In the genomic region with DNA sequence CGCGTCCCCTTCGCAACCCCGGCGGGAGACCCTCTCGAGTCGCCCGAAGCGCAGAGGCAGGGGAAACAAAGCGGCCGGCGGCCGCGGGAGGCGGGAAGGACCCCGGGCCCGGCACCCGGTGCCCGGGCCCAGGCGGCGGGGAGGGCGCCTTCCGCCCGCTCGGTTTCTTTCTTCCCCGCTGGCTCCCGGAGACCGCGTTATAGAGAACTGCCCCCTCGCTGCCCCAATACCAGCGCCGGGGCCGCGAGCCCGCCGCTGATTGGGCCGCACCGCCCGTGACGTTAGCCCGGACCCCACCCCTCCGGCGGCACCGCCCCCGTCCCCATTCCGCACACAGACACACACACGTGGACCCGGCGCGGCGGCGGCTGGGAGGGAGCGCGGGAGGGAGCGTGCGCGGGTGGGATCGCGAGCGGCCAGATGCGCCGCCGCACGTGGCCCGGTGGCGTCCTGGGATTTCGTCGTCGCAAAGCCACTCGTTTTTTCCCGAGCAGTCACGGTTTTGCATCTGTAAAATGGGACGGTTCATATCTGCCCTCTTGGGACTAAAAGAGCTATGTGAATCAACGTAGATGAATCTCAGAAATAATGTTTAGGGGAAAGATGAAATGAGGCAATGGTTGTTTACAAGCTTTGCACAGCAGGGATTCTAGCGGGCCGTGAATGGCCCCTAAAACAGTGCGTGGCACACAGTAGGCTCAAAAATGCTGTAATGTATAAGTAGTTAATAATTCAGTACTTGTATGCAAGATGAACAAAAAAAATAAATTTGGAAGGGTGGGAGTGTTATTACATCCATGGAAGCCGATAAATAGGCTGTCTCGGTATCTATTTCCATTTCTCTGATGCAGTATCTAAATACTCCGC, we compare ENCODE assay signal across 2 cellular contexts.
TF ChIP-seq lines count a peak whose summit lies in the region.

A gene (minus strand): TSS at position 209 of the 867 bp plus-strand sequence. CDS start 462 bp downstream, outside the sequence.

TF ChIP-seq in GM23338, 12 proteins besides CTCF, POLR2A, EP300 and RAD21 (continued from another document and continues in another):
- TF ChIP-seq, protein P1, sequence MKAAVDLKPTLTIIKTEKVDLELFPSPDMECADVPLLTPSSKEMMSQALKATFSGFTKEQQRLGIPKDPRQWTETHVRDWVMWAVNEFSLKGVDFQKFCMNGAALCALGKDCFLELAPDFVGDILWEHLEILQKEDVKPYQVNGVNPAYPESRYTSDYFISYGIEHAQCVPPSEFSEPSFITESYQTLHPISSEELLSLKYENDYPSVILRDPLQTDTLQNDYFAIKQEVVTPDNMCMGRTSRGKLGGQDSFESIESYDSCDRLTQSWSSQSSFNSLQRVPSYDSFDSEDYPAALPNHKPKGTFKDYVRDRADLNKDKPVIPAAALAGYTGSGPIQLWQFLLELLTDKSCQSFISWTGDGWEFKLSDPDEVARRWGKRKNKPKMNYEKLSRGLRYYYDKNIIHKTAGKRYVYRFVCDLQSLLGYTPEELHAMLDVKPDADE (IDR thresholded peaks at IDR 0.05) = no peak
- TF ChIP-seq, protein P2, sequence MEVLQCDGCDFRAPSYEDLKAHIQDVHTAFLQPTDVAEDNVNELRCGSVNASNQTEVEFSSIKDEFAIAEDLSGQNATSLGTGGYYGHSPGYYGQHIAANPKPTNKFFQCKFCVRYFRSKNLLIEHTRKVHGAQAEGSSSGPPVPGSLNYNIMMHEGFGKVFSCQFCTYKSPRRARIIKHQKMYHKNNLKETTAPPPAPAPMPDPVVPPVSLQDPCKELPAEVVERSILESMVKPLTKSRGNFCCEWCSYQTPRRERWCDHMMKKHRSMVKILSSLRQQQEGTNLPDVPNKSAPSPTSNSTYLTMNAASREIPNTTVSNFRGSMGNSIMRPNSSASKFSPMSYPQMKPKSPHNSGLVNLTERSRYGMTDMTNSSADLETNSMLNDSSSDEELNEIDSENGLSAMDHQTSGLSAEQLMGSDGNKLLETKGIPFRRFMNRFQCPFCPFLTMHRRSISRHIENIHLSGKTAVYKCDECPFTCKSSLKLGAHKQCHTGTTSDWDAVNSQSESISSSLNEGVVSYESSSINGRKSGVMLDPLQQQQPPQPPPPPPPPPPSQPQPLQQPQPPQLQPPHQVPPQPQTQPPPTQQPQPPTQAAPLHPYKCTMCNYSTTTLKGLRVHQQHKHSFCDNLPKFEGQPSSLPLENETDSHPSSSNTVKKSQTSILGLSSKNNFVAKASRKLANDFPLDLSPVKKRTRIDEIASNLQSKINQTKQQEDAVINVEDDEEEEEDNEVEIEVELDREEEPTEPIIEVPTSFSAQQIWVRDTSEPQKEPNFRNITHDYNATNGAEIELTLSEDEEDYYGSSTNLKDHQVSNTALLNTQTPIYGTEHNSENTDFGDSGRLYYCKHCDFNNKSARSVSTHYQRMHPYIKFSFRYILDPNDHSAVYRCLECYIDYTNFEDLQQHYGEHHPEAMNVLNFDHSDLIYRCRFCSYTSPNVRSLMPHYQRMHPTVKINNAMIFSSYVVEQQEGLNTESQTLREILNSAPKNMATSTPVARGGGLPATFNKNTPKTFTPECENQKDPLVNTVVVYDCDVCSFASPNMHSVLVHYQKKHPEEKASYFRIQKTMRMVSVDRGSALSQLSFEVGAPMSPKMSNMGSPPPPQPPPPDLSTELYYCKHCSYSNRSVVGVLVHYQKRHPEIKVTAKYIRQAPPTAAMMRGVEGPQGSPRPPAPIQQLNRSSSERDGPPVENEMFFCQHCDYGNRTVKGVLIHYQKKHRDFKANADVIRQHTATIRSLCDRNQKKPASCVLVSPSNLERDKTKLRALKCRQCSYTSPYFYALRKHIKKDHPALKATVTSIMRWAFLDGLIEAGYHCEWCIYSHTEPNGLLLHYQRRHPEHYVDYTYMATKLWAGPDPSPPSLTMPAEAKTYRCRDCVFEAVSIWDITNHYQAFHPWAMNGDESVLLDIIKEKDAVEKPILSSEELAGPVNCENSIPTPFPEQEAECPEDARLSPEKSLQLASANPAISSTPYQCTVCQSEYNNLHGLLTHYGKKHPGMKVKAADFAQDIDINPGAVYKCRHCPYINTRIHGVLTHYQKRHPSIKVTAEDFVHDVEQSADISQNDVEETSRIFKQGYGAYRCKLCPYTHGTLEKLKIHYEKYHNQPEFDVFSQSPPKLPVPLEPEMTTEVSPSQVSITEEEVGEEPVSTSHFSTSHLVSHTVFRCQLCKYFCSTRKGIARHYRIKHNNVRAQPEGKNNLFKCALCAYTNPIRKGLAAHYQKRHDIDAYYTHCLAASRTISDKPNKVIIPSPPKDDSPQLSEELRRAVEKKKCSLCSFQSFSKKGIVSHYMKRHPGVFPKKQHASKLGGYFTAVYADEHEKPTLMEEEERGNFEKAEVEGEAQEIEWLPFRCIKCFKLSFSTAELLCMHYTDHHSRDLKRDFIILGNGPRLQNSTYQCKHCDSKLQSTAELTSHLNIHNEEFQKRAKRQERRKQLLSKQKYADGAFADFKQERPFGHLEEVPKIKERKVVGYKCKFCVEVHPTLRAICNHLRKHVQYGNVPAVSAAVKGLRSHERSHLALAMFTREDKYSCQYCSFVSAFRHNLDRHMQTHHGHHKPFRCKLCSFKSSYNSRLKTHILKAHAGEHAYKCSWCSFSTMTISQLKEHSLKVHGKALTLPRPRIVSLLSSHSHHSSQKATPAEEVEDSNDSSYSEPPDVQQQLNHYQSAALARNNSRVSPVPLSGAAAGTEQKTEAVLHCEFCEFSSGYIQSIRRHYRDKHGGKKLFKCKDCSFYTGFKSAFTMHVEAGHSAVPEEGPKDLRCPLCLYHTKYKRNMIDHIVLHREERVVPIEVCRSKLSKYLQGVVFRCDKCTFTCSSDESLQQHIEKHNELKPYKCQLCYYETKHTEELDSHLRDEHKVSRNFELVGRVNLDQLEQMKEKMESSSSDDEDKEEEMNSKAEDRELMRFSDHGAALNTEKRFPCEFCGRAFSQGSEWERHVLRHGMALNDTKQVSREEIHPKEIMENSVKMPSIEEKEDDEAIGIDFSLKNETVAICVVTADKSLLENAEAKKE (CRISPR knock-in tag; IDR thresholded peaks at IDR 0.05) = no peak
- TF ChIP-seq POLR2AphosphoS5 (IDR thresholded peaks at IDR 0.05; ENCODE audit: low read depth) (peak; percentile 38; the same call in 1 of the 2 replicates), CREB1 (CRISPR knock-in tag; IDR thresholded peaks at IDR 0.05; ENCODE audit: low read depth) (peak; percentile 84), ZNF114 (CRISPR knock-in tag; IDR thresholded peaks at IDR 0.05) (no peak), JUNB (IDR thresholded peaks at IDR 0.05; ENCODE audit: unreplicated experiment) (no peak)

TF ChIP-seq in SK-N-SH, 30 proteins besides CTCF, POLR2A, EP300 and RAD21 (continued from another document):
- TF ChIP-seq SMC3 (IDR thresholded peaks at IDR 0.05; ENCODE audit: low read depth, low read length) = no peak
- peak; percentile 49; the same call in 1 of the 2 replicates for TF ChIP-seq TAF1 (IDR thresholded peaks at IDR 0.05; ENCODE audit: borderline replicate concordance, low read depth, low read length)
- TF ChIP-seq, protein P3, sequence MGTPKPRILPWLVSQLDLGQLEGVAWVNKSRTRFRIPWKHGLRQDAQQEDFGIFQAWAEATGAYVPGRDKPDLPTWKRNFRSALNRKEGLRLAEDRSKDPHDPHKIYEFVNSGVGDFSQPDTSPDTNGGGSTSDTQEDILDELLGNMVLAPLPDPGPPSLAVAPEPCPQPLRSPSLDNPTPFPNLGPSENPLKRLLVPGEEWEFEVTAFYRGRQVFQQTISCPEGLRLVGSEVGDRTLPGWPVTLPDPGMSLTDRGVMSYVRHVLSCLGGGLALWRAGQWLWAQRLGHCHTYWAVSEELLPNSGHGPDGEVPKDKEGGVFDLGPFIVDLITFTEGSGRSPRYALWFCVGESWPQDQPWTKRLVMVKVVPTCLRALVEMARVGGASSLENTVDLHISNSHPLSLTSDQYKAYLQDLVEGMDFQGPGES (IDR thresholded peaks at IDR 0.05; ENCODE audit: low read depth, low read length) = no peak
- TF ChIP-seq MEF2A (IDR thresholded peaks at IDR 0.05; ENCODE audit: borderline replicate concordance, low read depth) = no peak
- peak; percentile 52 for TF ChIP-seq NRF1 (IDR thresholded peaks at IDR 0.05; ENCODE audit: low read depth, low read length)
- TF ChIP-seq, protein P4, sequence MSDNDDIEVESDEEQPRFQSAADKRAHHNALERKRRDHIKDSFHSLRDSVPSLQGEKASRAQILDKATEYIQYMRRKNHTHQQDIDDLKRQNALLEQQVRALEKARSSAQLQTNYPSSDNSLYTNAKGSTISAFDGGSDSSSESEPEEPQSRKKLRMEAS (IDR thresholded peaks at IDR 0.05; ENCODE audit: low read depth) = peak; percentile 98
- TF ChIP-seq SIN3A (IDR thresholded peaks at IDR 0.05; ENCODE audit: borderline replicate concordance, low read depth, low read length) = no peak
- no peak for TF ChIP-seq FOSL2 (IDR thresholded peaks at IDR 0.05; ENCODE audit: borderline replicate concordance, low read depth)
- TF ChIP-seq FOXJ3 (CRISPR knock-in tag; IDR thresholded peaks at IDR 0.05) = no peak
- TF ChIP-seq, protein P5, sequence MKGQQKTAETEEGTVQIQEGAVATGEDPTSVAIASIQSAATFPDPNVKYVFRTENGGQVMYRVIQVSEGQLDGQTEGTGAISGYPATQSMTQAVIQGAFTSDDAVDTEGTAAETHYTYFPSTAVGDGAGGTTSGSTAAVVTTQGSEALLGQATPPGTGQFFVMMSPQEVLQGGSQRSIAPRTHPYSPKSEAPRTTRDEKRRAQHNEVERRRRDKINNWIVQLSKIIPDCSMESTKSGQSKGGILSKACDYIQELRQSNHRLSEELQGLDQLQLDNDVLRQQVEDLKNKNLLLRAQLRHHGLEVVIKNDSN (IDR thresholded peaks at IDR 0.05; ENCODE audit: borderline replicate concordance, low read depth) = peak; percentile 50; the same call in 1 of the 2 replicates
- TF ChIP-seq MXI1 (IDR thresholded peaks at IDR 0.05; ENCODE audit: low read depth, low read length) = peak; percentile 99
- no peak for TF ChIP-seq CHD2 (IDR thresholded peaks at IDR 0.05; ENCODE audit: low read length, partially characterized antibody)
- TF ChIP-seq RCOR1 (IDR thresholded peaks at IDR 0.05; ENCODE audit: low read length) = no peak
- TF ChIP-seq, protein P6, sequence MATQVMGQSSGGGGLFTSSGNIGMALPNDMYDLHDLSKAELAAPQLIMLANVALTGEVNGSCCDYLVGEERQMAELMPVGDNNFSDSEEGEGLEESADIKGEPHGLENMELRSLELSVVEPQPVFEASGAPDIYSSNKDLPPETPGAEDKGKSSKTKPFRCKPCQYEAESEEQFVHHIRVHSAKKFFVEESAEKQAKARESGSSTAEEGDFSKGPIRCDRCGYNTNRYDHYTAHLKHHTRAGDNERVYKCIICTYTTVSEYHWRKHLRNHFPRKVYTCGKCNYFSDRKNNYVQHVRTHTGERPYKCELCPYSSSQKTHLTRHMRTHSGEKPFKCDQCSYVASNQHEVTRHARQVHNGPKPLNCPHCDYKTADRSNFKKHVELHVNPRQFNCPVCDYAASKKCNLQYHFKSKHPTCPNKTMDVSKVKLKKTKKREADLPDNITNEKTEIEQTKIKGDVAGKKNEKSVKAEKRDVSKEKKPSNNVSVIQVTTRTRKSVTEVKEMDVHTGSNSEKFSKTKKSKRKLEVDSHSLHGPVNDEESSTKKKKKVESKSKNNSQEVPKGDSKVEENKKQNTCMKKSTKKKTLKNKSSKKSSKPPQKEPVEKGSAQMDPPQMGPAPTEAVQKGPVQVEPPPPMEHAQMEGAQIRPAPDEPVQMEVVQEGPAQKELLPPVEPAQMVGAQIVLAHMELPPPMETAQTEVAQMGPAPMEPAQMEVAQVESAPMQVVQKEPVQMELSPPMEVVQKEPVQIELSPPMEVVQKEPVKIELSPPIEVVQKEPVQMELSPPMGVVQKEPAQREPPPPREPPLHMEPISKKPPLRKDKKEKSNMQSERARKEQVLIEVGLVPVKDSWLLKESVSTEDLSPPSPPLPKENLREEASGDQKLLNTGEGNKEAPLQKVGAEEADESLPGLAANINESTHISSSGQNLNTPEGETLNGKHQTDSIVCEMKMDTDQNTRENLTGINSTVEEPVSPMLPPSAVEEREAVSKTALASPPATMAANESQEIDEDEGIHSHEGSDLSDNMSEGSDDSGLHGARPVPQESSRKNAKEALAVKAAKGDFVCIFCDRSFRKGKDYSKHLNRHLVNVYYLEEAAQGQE (IDR thresholded peaks at IDR 0.05; ENCODE audit: low read depth, low read length) = no peak
- TF ChIP-seq, protein P7, sequence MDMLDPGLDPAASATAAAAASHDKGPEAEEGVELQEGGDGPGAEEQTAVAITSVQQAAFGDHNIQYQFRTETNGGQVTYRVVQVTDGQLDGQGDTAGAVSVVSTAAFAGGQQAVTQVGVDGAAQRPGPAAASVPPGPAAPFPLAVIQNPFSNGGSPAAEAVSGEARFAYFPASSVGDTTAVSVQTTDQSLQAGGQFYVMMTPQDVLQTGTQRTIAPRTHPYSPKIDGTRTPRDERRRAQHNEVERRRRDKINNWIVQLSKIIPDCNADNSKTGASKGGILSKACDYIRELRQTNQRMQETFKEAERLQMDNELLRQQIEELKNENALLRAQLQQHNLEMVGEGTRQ (IDR thresholded peaks at IDR 0.05; ENCODE audit: borderline replicate concordance, low read depth, low read length) = no peak
- no peak for TF ChIP-seq YY1 (IDR thresholded peaks at IDR 0.05; ENCODE audit: low read depth)
TF ChIP-seq in SK-N-SH: peak in this region for 7.
